ENCODE assay signal across 24 cellular contexts in genomic region chr18:7065736-7066135, GRCh38. TPM values are rescaled to one million over a fixed set of nuclear protein-coding genes. Genes with fewer than 3 reads are reported as not detected.
"Had no signal": no experiment of that assay in that cellular context is flagged by ENCODE, and none has a peak within 500 bp of the region (broad histone marks: within the 10 kb centered on the region; RNA-seq: fewer than 3 reads in every experiment).

No MANE protein-coding gene starts in this region.

- H3K27ac Mint-ChIP-seq: memory B cell; naive thymus-derived CD4-positive, alpha-beta T cell; nephron progenitor cell; stimulated activated memory B cell treated with anti-CD40 and anti-IgM and Interleukin-4, amounts not matched to agents 10 μg/mL and 1 μg/mL and 100 μg/mL, for 72 hours had no signal

- H3K36me3 ChIP-seq: gastroesophageal sphincter, heart left ventricle, sigmoid colon, tibial artery, vagina had no signal

- ATAC-seq: foreskin keratinocyte; gastroesophageal sphincter; heart left ventricle; left colon; mucosa of descending colon; naive thymus-derived CD4-positive, alpha-beta T cell; psoas muscle; right cardiac atrium; stimulated activated memory B cell treated with anti-CD40 and anti-IgM and Interleukin-4, amounts not matched to agents 10 μg/mL and 1 μg/mL and 100 μg/mL, for 72 hours; stimulated activated naive CD8-positive, alpha-beta T cell treated with anti-CD3 and anti-CD28 coated beads, Interleukin-15, Interleukin-2, amounts not matched to agents 100 U/mL and 50 U/mL, for 24 hours had no signal

- H3K4me1 Mint-ChIP-seq: memory B cell; naive thymus-derived CD4-positive, alpha-beta T cell; stimulated activated memory B cell treated with anti-CD40 and anti-IgM and Interleukin-4, amounts not matched to agents 10 μg/mL and 1 μg/mL and 100 μg/mL, for 72 hours had no signal

- H3K36me3 Mint-ChIP-seq: memory B cell; naive thymus-derived CD4-positive, alpha-beta T cell; stimulated activated memory B cell treated with anti-CD40 and anti-IgM and Interleukin-4, amounts not matched to agents 10 μg/mL and 1 μg/mL and 100 μg/mL, for 72 hours had no signal

- H3K9me3 Mint-ChIP-seq: memory B cell; nephron progenitor cell; stimulated activated memory B cell treated with anti-CD40 and anti-IgM and Interleukin-4, amounts not matched to agents 10 μg/mL and 1 μg/mL and 100 μg/mL, for 72 hours had no signal

- H3K27ac ChIP-seq: dorsolateral prefrontal cortex, foreskin keratinocyte, gastroesophageal sphincter, heart left ventricle, hepatocyte, psoas muscle, sigmoid colon, testis, tibial artery, vagina had no signal

- H3K4me3 Mint-ChIP-seq: memory B cell; naive thymus-derived CD4-positive, alpha-beta T cell; nephron progenitor cell; stimulated activated memory B cell treated with anti-CD40 and anti-IgM and Interleukin-4, amounts not matched to agents 10 μg/mL and 1 μg/mL and 100 μg/mL, for 72 hours had no signal

- DNase-seq: dorsolateral prefrontal cortex; effector CD4-positive, alpha-beta T cell; foreskin keratinocyte; heart left ventricle; left colon; mucosa of descending colon; naive thymus-derived CD4-positive, alpha-beta T cell; nephron progenitor cell; nucleus accumbens; psoas muscle; right cardiac atrium; sigmoid colon; stimulated activated CD4-positive, alpha-beta T cell treated with anti-CD3 and anti-CD28 coated beads, Interleukin-2, amount 100 ng/mL, for 24 hours; stimulated activated CD4-positive, alpha-beta T cell treated with anti-CD3 and anti-CD28 coated beads, Interleukin-4, amount 100 ng/mL, for 24 hours; stimulated activated naive CD8-positive, alpha-beta T cell treated with anti-CD3 and anti-CD28 coated beads, Interleukin-15, Interleukin-2, amounts not matched to agents 100 U/mL and 50 U/mL, for 24 hours; substantia nigra; testis; tibial artery had no signal

- H3K27me3 Mint-ChIP-seq: stimulated activated memory B cell treated with anti-CD40 and anti-IgM and Interleukin-4, amounts not matched to agents 10 μg/mL and 1 μg/mL and 100 μg/mL, for 72 hours had no signal

- H3K9me3 ChIP-seq: gastroesophageal sphincter, heart left ventricle, mucosa of descending colon, psoas muscle, sigmoid colon, testis, tibial artery, vagina had no signal

- H3K27me3 ChIP-seq: foreskin keratinocyte, hepatocyte, sigmoid colon, testis, tibial artery, vagina had no signal

- H3K4me1 ChIP-seq: heart left ventricle, psoas muscle, vagina had no signal

- H3K4me3 ChIP-seq: dorsolateral prefrontal cortex, gastroesophageal sphincter, heart left ventricle, hepatocyte, lung, mucosa of descending colon, psoas muscle, sigmoid colon, testis, tibial artery, vagina had no signal

RNA-seq across cellular contexts. Expression of gene LAMA1, which starts 51.9 kb away (rescaled TPM):
- total RNA-seq: naive thymus-derived CD4-positive, alpha-beta T cell had no signal
- polyA plus RNA-seq: naive thymus-derived CD4-positive, alpha-beta T cell had no signal
